22 cellular contexts compared by ENCODE assay signal in the genomic region with DNA sequence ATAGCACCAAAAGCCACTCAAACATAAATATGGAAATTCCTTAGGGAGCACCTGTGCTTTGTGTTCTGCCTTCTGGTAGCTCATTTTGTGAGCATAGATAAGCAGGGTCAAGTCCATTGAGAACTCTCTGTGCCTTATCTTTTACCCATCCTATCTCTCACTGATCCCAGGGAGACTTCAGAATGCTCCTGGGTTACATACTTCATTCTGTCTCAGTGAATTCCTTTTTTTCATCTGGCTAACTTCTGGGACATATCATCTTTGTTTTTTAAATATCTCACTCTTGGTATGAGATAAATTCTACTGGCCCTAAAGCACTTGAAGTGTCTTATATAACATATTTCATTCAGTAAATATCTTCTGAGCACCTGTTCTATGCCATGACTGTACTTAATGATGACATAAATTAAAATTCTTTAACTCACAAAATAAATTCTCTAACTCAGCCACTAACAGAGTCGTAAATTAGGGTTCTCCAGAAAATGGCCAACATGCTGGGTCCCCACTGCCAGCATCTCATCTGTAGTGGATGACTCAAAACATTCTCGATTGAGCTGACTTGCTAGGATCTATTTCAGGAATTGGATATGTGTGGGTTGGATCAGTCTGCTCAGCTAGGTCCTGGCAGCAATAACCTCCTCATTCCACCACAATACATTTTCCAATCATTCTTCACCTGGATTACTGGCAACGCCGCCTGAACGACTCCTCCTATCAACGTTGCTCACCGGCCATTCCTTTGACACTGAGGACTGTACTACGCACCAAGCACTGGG.
DNase-seq lines count a peak whose midpoint lies in the region; ATAC-seq and TF ChIP-seq lines count a peak whose summit lies in the region.
"Had no signal": no experiment of that assay in that cellular context is flagged by ENCODE, and none has a peak within 500 bp of the region (broad histone marks: within the 10 kb centered on the region; RNA-seq: fewer than 3 reads in every experiment).

No MANE protein-coding gene starts in this region.

- H3K4me3 ChIP-seq in CD8-positive, alpha-beta T cell (ENCODE audit: low read depth, low read length): no peak overlapping the region
- H3K4me3 ChIP-seq: heart left ventricle, MG63, testis had no signal

- CTCF ChIA-PET in CD8-positive, alpha-beta T cell (lab: Charles Lee): interaction anchor here (0.7 to 1.8 kb wide), 2 partner anchors 11 to 12 kb away, joined by 3 to 4 read pairs; no protein-coding TSS in a partner anchor
- CTCF ChIA-PET in activated CD4-positive, alpha-beta memory T cell treated with anti-CD3 and anti-CD28 coated beads, Interleukin-2, amount 10 ng/mL, durations not matched to agents 7 days and 5 days (lab: Charles Lee): interaction anchor here (0.9 kb wide), 1 partner anchor 8 kb away, joined by 3 read pairs; no protein-coding TSS in a partner anchor

- intact Hi-C loops in CD8-positive, alpha-beta T cell (cut with DNase I, micrococcal nuclease): no loop called here

- POLR2A ChIA-PET in CD8-positive, alpha-beta T cell (lab: Charles Lee): interaction anchor here (1.0 to 2.7 kb wide), 2 partner anchors 11 to 169 kb away, joined by 3 to 25 read pairs; no protein-coding TSS in a partner anchor
- POLR2A ChIA-PET in naive thymus-derived CD8-positive, alpha-beta T cell (lab: Charles Lee): interaction anchor here (0.6 to 5.4 kb wide), 7 partner anchors 7 to 169 kb away, joined by 3 to 63 read pairs (median 3); a partner anchor contains a TSS
- POLR2A ChIA-PET in activated CD4-positive, alpha-beta memory T cell treated with anti-CD3 and anti-CD28 coated beads, Interleukin-2, amount 10 ng/mL, durations not matched to agents 7 days and 5 days (lab: Charles Lee): interaction anchor here (1.0 to 4.5 kb wide), 2 partner anchors 11 to 169 kb away, joined by 4 to 26 read pairs; no protein-coding TSS in a partner anchor

- DNase-seq in Ammon's horn (ENCODE audit: low spot score) (peak; percentile 56), activated gamma-delta T cell (lab: John Stamatoyannopoulos, UW) (no peak), SIG-M5 (lab: John Stamatoyannopoulos, UW) (no peak)
- DNase-seq in CD8-positive, alpha-beta T cell: no peak
- DNase-seq in effector memory CD8-positive, alpha-beta T cell: no peak
- DNase-seq in naive thymus-derived CD8-positive, alpha-beta T cell: no peak
- no peak for DNase-seq in activated CD4-positive, alpha-beta memory T cell treated with anti-CD3 and anti-CD28 coated beads, Interleukin-2, amount 10 ng/mL, durations not matched to agents 7 days and 5 days
- DNase-seq: activated CD4-positive, alpha-beta T cell treated with anti-CD3 and anti-CD28 coated beads for 48 hours; activated effector memory CD4-positive, alpha-beta T cell treated with anti-CD3 and anti-CD28 coated beads, Interleukin-2, amount 50 U/mL, for 16 hours; aorta; dermis blood vessel endothelial cell; H9; heart left ventricle; left colon; MG63; NCI-H1436; NCI-H2171; NCI-H524 treated with DMSO at 0.1 percent for 48 hours; SHP77; T-helper 1 cell; testis had no signal

- H3K27ac Mint-ChIP-seq in CD8-positive, alpha-beta T cell: peak overlapping the region; percentile 97
- peak overlapping the region in 1 of 2 donors; percentile 39 for H3K27ac Mint-ChIP-seq in effector memory CD8-positive, alpha-beta T cell
- peak overlapping the region; percentile 92 to 97 (median 96) for H3K27ac Mint-ChIP-seq in naive thymus-derived CD8-positive, alpha-beta T cell
- H3K27ac Mint-ChIP-seq in activated CD4-positive, alpha-beta memory T cell treated with anti-CD3 and anti-CD28 coated beads, Interleukin-2, amount 10 ng/mL, durations not matched to agents 7 days and 5 days: no peak overlapping the region
- H3K27ac Mint-ChIP-seq: H9 had no signal

- H3K27ac ChIP-seq in CD8-positive, alpha-beta T cell (ENCODE audit: low read depth, low read length): no peak overlapping the region
- H3K27ac ChIP-seq: heart left ventricle, testis had no signal

- H3K27me3 Mint-ChIP-seq in CD8-positive, alpha-beta T cell (ENCODE audit: low read depth): no peaks in the 10 kb centered on the region
- H3K27me3 Mint-ChIP-seq in effector memory CD8-positive, alpha-beta T cell: no peaks in the 10 kb centered on the region
- no peaks in the 10 kb centered on the region for H3K27me3 Mint-ChIP-seq in naive thymus-derived CD8-positive, alpha-beta T cell
- H3K27me3 Mint-ChIP-seq in activated CD4-positive, alpha-beta memory T cell treated with anti-CD3 and anti-CD28 coated beads, Interleukin-2, amount 10 ng/mL, durations not matched to agents 7 days and 5 days: no peaks in the 10 kb centered on the region

- peaks cover 2% of the 10 kb centered on the region for H3K9me3 Mint-ChIP-seq in CD8-positive, alpha-beta T cell
- H3K9me3 Mint-ChIP-seq in effector memory CD8-positive, alpha-beta T cell: no peaks in the 10 kb centered on the region
- peaks cover 0 to 2% (median 0%) of the 10 kb centered on the region in 9 donors for H3K9me3 Mint-ChIP-seq in naive thymus-derived CD8-positive, alpha-beta T cell
- H3K9me3 Mint-ChIP-seq in activated CD4-positive, alpha-beta memory T cell treated with anti-CD3 and anti-CD28 coated beads, Interleukin-2, amount 10 ng/mL, durations not matched to agents 7 days and 5 days: no peaks in the 10 kb centered on the region
- H3K9me3 Mint-ChIP-seq: H9 had no signal

- no peaks in the 10 kb centered on the region for H3K36me3 Mint-ChIP-seq in CD8-positive, alpha-beta T cell
- H3K36me3 Mint-ChIP-seq in effector memory CD8-positive, alpha-beta T cell (ENCODE audit: insufficient read depth): peaks cover 3% of the 10 kb centered on the region
- H3K36me3 Mint-ChIP-seq in naive thymus-derived CD8-positive, alpha-beta T cell: no peaks in the 10 kb centered on the region
- H3K36me3 Mint-ChIP-seq in activated CD4-positive, alpha-beta memory T cell treated with anti-CD3 and anti-CD28 coated beads, Interleukin-2, amount 10 ng/mL, durations not matched to agents 7 days and 5 days (ENCODE audit: low read depth): peaks cover 3% of the 10 kb centered on the region

- TF ChIP-seq CTCF in CD8-positive, alpha-beta T cell (IDR thresholded peaks at IDR 0.05): no peak

- no peaks in the 10 kb centered on the region for H3K27me3 ChIP-seq in CD8-positive, alpha-beta T cell (ENCODE audit: insufficient read depth, low read length)
- H3K27me3 ChIP-seq: heart left ventricle, MG63, testis had no signal

- H3K9me3 ChIP-seq in CD8-positive, alpha-beta T cell (ENCODE audit: low read length): no peaks in the 10 kb centered on the region
- H3K9me3 ChIP-seq: heart left ventricle, MG63, testis had no signal

- H3K4me1 ChIP-seq in CD8-positive, alpha-beta T cell (ENCODE audit: insufficient read depth, low read length): peaks cover 62% of the 10 kb centered on the region
- H3K4me1 ChIP-seq: testis had no signal

- no peaks in the 10 kb centered on the region for H3K36me3 ChIP-seq in CD8-positive, alpha-beta T cell (ENCODE audit: insufficient read depth, low read length)
- H3K36me3 ChIP-seq: heart left ventricle, MG63 had no signal

- no peak for ATAC-seq in CD8-positive, alpha-beta T cell
- no peak for ATAC-seq in effector memory CD8-positive, alpha-beta T cell (replicated peaks)
- no peak for ATAC-seq in naive thymus-derived CD8-positive, alpha-beta T cell
- ATAC-seq in GM18870 (IDR thresholded peaks at IDR 0.05; ENCODE audit: unreplicated experiment): no peak
- ATAC-seq: heart left ventricle, left colon had no signal

- H3K4me3 Mint-ChIP-seq in CD8-positive, alpha-beta T cell: no peak overlapping the region
- H3K4me3 Mint-ChIP-seq in effector memory CD8-positive, alpha-beta T cell: peak overlapping the region; percentile 40 to 55
- peak overlapping the region in 7 of 10 donors; percentile 83 to 92 (median 88) for H3K4me3 Mint-ChIP-seq in naive thymus-derived CD8-positive, alpha-beta T cell
- H3K4me3 Mint-ChIP-seq in activated CD4-positive, alpha-beta memory T cell treated with anti-CD3 and anti-CD28 coated beads, Interleukin-2, amount 10 ng/mL, durations not matched to agents 7 days and 5 days: no peak overlapping the region
- H3K4me3 Mint-ChIP-seq: H9 had no signal

- H3K4me1 Mint-ChIP-seq in CD8-positive, alpha-beta T cell (ENCODE audit: low read depth): peaks cover 72% of the 10 kb centered on the region
- H3K4me1 Mint-ChIP-seq in effector memory CD8-positive, alpha-beta T cell (ENCODE audit: low read depth in 2 of 2): peaks cover 28 to 47% of the 10 kb centered on the region in 2 donors
- H3K4me1 Mint-ChIP-seq in naive thymus-derived CD8-positive, alpha-beta T cell: peaks cover 45 to 79% (median 75%) of the 10 kb centered on the region in 4 donors
- peaks cover 48% of the 10 kb centered on the region for H3K4me1 Mint-ChIP-seq in activated CD4-positive, alpha-beta memory T cell treated with anti-CD3 and anti-CD28 coated beads, Interleukin-2, amount 10 ng/mL, durations not matched to agents 7 days and 5 days

Comparison
In these comparisons a context has a peak if more than half of its experiments do, and no peak if none do; other contexts are left out.
1. H3K4me3 Mint-ChIP-seq: peak in effector memory CD8-positive, alpha-beta T cell (2 of 2) and naive thymus-derived CD8-positive, alpha-beta T cell (7 of 10); none in CD8-positive, alpha-beta T cell (single experiment) and activated CD4-positive, alpha-beta memory T cell treated with anti-CD3 and anti-CD28 coated beads, Interleukin-2, amount 10 ng/mL, durations not matched to agents 7 days and 5 days (single experiment).